ENCODE assay signal across 19 cellular contexts in the genomic region with DNA sequence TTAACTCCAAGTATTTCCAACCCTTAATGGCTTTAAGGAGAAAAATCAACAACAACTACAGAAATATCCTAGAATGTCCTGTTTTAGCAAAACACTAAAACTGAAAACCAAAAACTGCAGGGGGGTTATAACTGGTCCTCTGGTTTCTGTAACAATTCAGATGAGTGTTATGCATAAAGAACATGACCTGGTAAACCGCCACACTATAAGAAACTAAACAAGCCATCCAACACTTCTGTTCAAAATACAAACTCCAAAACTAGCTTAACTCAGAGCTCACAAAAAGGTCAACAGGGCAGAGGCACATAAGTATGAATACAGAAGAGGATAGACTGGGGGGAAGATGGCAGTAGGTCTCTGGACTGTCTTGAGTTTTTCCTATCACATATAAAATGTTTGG. TPM values are rescaled to one million over a fixed set of nuclear protein-coding genes. Genes with fewer than 3 reads are reported as not detected.
DNase-seq lines count a peak whose midpoint lies in the region; ATAC-seq, FAIRE-seq and TF ChIP-seq lines count a peak whose summit lies in the region.
"Had no signal": no experiment of that assay in that cellular context is flagged by ENCODE, and none has a peak within 500 bp of the region (broad histone marks: within the 10 kb centered on the region; RNA-seq: fewer than 3 reads in every experiment).

No MANE protein-coding gene starts in this region.

- H3K4ac ChIP-seq in H9 (ENCODE audit: low read depth, low read length) = no peak overlapping the region

- no peak for FAIRE-seq in HepG2 (lab: Jason Lieb, UNC)
- FAIRE-seq: D721Med, G401.6 had no signal

- H3K9me3 ChIP-seq in H9 (ENCODE audit: control insufficient read depth, low read depth, low read length) (no peaks in the 10 kb centered on the region), breast epithelium (no peaks in the 10 kb centered on the region), HepG2 (ENCODE audit: low read length) (no peaks in the 10 kb centered on the region)

- no peak overlapping the region for H2BK12ac ChIP-seq in H9 (ENCODE audit: insufficient read length, low read depth, low read length)

- H2BK120ac ChIP-seq in H9 (ENCODE audit: low read depth, low read length, poor library complexity, severe bottlenecking) = no peak overlapping the region

- H3T11ph ChIP-seq in H9 (ENCODE audit: low read length) = no peak overlapping the region

- H3K79me1 ChIP-seq in H9 (ENCODE audit: insufficient read depth, low read depth, low read length, poor library complexity, severe bottlenecking) = no peaks in the 10 kb centered on the region

- H3K23me2 ChIP-seq in H9 (ENCODE audit: insufficient read length, low read depth, low read length, poor library complexity, severe bottlenecking) = no peaks in the 10 kb centered on the region

- H3K23ac ChIP-seq in H9 (ENCODE audit: insufficient read length, low read depth, low read length) = no peak overlapping the region

- H4K5ac ChIP-seq in H9 (ENCODE audit: insufficient read length, low read depth, low read length) = no peak overlapping the region

- H3K36me3 Mint-ChIP-seq in H9 (ENCODE audit: insufficient read depth in 1 of 3, low read depth in 3 of 3) = no peaks in the 10 kb centered on the region
- no peaks in the 10 kb centered on the region for H3K36me3 Mint-ChIP-seq in WTC11
- no peaks in the 10 kb centered on the region for H3K36me3 Mint-ChIP-seq in nephron (ENCODE audit: low read depth)
- H3K36me3 Mint-ChIP-seq: CD8-positive, alpha-beta T cell had no signal

- H3K27ac ChIP-seq in H9 (ENCODE audit: insufficient read length, low read depth, low read length) = no peak overlapping the region
- no peak overlapping the region for H3K27ac ChIP-seq in breast epithelium
- no peak overlapping the region for H3K27ac ChIP-seq in HepG2 (ENCODE audit: extremely low read length, insufficient read depth, low read length)
- H3K27ac ChIP-seq: C4-2B had no signal

- TF ChIP-seq POLR2A in breast epithelium (IDR thresholded peaks at IDR 0.05) (no peak), HepG2 (IDR thresholded peaks at IDR 0.05; ENCODE audit: insufficient read depth in 1 of 2, low read depth in 2 of 2, low read length in 2 of 2) (no peak)

- no peak overlapping the region for H3K56ac ChIP-seq in H9 (ENCODE audit: insufficient read length, low read depth, low read length)

- H3K4me2 ChIP-seq in H9 (ENCODE audit: insufficient read depth, insufficient read length, low read length) = no peak overlapping the region
- no peak overlapping the region for H3K4me2 ChIP-seq in HepG2 (ENCODE audit: low read depth, low read length)

- H3K27ac Mint-ChIP-seq in H9 (peak overlapping the region in 2 of 3 experiments; percentile 27 to 37; a peak in 4 of 7 replicates), WTC11 (peak overlapping the region; percentile 78), nephron (peak overlapping the region; percentile 3 to 35 (median 12))
- H3K27ac Mint-ChIP-seq: B cell; CD8-positive, alpha-beta T cell had no signal

- POLR2A ChIA-PET in WTC11 (lab: Charles Lee) (no interaction called here), HepG2 (lab: Yijun Ruan, JAX) (no interaction called here)

- no peak for ATAC-seq in WTC11
- no peak for ATAC-seq in HG02642 (IDR thresholded peaks at IDR 0.05; ENCODE audit: poor library complexity, unreplicated experiment)
- ATAC-seq in HepG2 = no peak
- ATAC-seq: CD8-positive, alpha-beta T cell; HCT116 had no signal

- H4K8ac ChIP-seq in H9 (replicated peaks; ENCODE audit: insufficient read length, low read depth, low read length) = no peak overlapping the region

- H4K91ac ChIP-seq in H9 (ENCODE audit: insufficient read length, low read depth, low read length) = no peak overlapping the region

- H2BK5ac ChIP-seq in H9 (ENCODE audit: insufficient read length, low read length) = no peak overlapping the region

- H3K4me1 Mint-ChIP-seq in H9 (peaks cover 33 to 35% of the 10 kb centered on the region in 2 experiments), WTC11 (peaks cover 43% of the 10 kb centered on the region), nephron (peaks cover 68% of the 10 kb centered on the region)

- H3K9me3 Mint-ChIP-seq in H9 (no peaks in the 10 kb centered on the region), WTC11 (no peaks in the 10 kb centered on the region), nephron (no peaks in the 10 kb centered on the region)
- H3K9me3 Mint-ChIP-seq: CD8-positive, alpha-beta T cell had no signal

- intact Hi-C loops in breast epithelium (cut with DNase I; ENCODE audit: low total_unique reads) = loop anchor here (5.0 kb wide), 1 partner anchor 33 kb away; no protein-coding TSS in a partner anchor
- intact Hi-C loops in HepG2 (cut with micrococcal nuclease; ENCODE audit: unreplicated experiment) = no loop called here

- no peaks in the 10 kb centered on the region for H4K20me1 ChIP-seq in H9 (ENCODE audit: control insufficient read depth, insufficient read depth, insufficient read length)
- H4K20me1 ChIP-seq in HepG2 (ENCODE audit: insufficient read depth, low read length) = no peaks in the 10 kb centered on the region

- H3K79me2 ChIP-seq in H9 (ENCODE audit: insufficient read depth, low read length) (no peaks in the 10 kb centered on the region), HepG2 (ENCODE audit: insufficient read depth, low read length) (peaks cover 5% of the 10 kb centered on the region)

- no peak overlapping the region for H2AFZ ChIP-seq in H9 (ENCODE audit: low read length)
- no peak overlapping the region for H2AFZ ChIP-seq in HepG2 (ENCODE audit: low read length)

- no TSS peak for BruUV-seq in HepG2 (replicated peaks; lab: Mats Ljungman, UMichigan)

- H3K9ac ChIP-seq in H9 (ENCODE audit: extremely low read depth, insufficient read length, low read length) = no peak overlapping the region
- H3K9ac ChIP-seq in HepG2 (ENCODE audit: insufficient read depth, low read depth, low read length) = no peak overlapping the region

- H3K4me3 ChIP-seq in GM12865 (ENCODE audit: low read depth, low read length) (no peak overlapping the region), breast epithelium (no peak overlapping the region), HepG2 (replicated peaks in 1 of 3; ENCODE audit: insufficient read depth in 1 of 3, low read depth in 2 of 3, low read length in 3 of 3) (no peak overlapping the region)

- TF ChIP-seq EP300 in HepG2 (IDR thresholded peaks at IDR 0.05; ENCODE audit: low read depth in 2 of 2, low read length in 2 of 2) (no peak), HepG2 (CRISPR knock-in tag; IDR thresholded peaks at IDR 0.05; ENCODE audit: borderline replicate concordance) (no peak)

- WGBS in H9 (ENCODE audit: extremely low coverage, insufficient read length, low lambda C conversion rate) = no CpG with 5 or more reads among the region's 1 CpG
- 100% methylated on average over 1 of the region's 1 CpG for WGBS in HepG2 (ENCODE audit: low lambda C conversion rate)

- H3K18ac ChIP-seq in H9 (ENCODE audit: insufficient read length, low read depth, low read length) = no peak overlapping the region

- H2AK5ac ChIP-seq in H9 (ENCODE audit: insufficient read length, low read length) = no peak overlapping the region

- H3K4me1 ChIP-seq in H9 (ENCODE audit: insufficient read depth, low read length) = peaks cover 13% of the 10 kb centered on the region; the same call in 1 of the 2 replicates
- H3K4me1 ChIP-seq in breast epithelium = no peaks in the 10 kb centered on the region
- peaks cover 7% of the 10 kb centered on the region for H3K4me1 ChIP-seq in HepG2 (ENCODE audit: insufficient read depth, low read length)

- no peaks in the 10 kb centered on the region for H3K27me3 ChIP-seq in H9 (ENCODE audit: insufficient read depth, low read length)
- H3K27me3 ChIP-seq in breast epithelium = no peaks in the 10 kb centered on the region
- no peaks in the 10 kb centered on the region for H3K27me3 ChIP-seq in HepG2 (ENCODE audit: control insufficient read depth in 1 of 2, insufficient read depth in 2 of 2, low read length in 2 of 2)

- no peak overlapping the region for H3K14ac ChIP-seq in H9 (ENCODE audit: insufficient read depth, low read length)

- H3K27me3 Mint-ChIP-seq in H9 (ENCODE audit: low read depth) = no peaks in the 10 kb centered on the region; the same call in 1 of the 2 replicates
- H3K27me3 Mint-ChIP-seq in WTC11 (ENCODE audit: low read depth) = no peaks in the 10 kb centered on the region; the same call in 1 of the 2 replicates
- H3K27me3 Mint-ChIP-seq in nephron (ENCODE audit: low read depth) = no peaks in the 10 kb centered on the region
- H3K27me3 Mint-ChIP-seq: B cell had no signal

- no peak overlapping the region for H2BK15ac ChIP-seq in H9 (ENCODE audit: low read depth, low read length)

- H2BK20ac ChIP-seq in H9 (ENCODE audit: low read depth, low read length, poor library complexity, severe bottlenecking) = no peak overlapping the region

- DNase-seq in GM12865 (ENCODE audit: low read depth) (peak; percentile 59), H9 (no peak), WTC11 (ENCODE audit: low spot score) (no peak), Kasumi-1 (lab: John Stamatoyannopoulos, UW) (no peak), breast epithelium (ENCODE audit: low spot score in 2 of 2) (no peak), HepG2 (ENCODE audit: low spot score) (no peak)
- DNase-seq: ACHN; CD8-positive, alpha-beta T cell; COR-L47; DMS153; DMS79 treated with DMSO at 0.1 percent for 48 hours; EL had no signal

- TF ChIP-seq CTCF in GM12865 (IDR thresholded peaks at IDR 0.05; ENCODE audit: insufficient read depth, low read depth, low read length, missing control alignments) (no peak), H9 (conservative IDR thresholded peaks at IDR 0.05) (no peak), WTC11 (IDR thresholded peaks at IDR 0.05) (no peak), nephron (IDR thresholded peaks at IDR 0.05; ENCODE audit: unreplicated experiment in 3 of 3) (no peak), breast epithelium (IDR thresholded peaks at IDR 0.05) (no peak), HepG2 (CRISPR knock-in tag; IDR thresholded peaks at IDR 0.05) (no peak)

- CTCF ChIA-PET in WTC11 (lab: Charles Lee) = interaction anchor here (1.9 kb wide), 1 partner anchor 43 kb away, joined by 6 read pairs; no protein-coding TSS in a partner anchor
- CTCF ChIA-PET in HepG2 (lab: Yijun Ruan, JAX; ENCODE audit: low intra/inter-chr PET ratio, low total read pairs) = no interaction called here

- TF ChIP-seq RAD21 in HepG2 (CRISPR knock-in tag; IDR thresholded peaks at IDR 0.05) = no peak

- in situ Hi-C loops in HepG2 (cut with HindIII; ENCODE audit: extremely low pct_ligation_motif_present, low pct_unique_long_range_greater_than_20kb) = no loop called here

- H3K36me3 ChIP-seq in breast epithelium (no peaks in the 10 kb centered on the region), HepG2 (replicated peaks in 1 of 2; ENCODE audit: control insufficient read depth in 1 of 2, insufficient read depth in 2 of 2, low read length in 2 of 2) (no peaks in the 10 kb centered on the region)

- no peak overlapping the region for H3K4me3 Mint-ChIP-seq in H9
- no peak overlapping the region for H3K4me3 Mint-ChIP-seq in WTC11
- H3K4me3 Mint-ChIP-seq in nephron = no peak overlapping the region
- H3K4me3 Mint-ChIP-seq: B cell; CD8-positive, alpha-beta T cell had no signal

RNA-seq across cellular contexts. Expression of a gene that starts 38.0 kb away (rescaled TPM):
- total RNA-seq in H9 (2021) = 24.9 and 30.0 TPM in 2 replicates
- 26.5 to 32.2 TPM (median 31.7 TPM) in 3 replicates for total RNA-seq in WTC11 (2021)
- 10 to 100 TPM; 37.6 to 57.4 (median 49.5) TPM for total RNA-seq in breast epithelium
- total RNA-seq in HepG2 (2016; rRNA removed; fragmentation: Illumina TruSeq; extraction: Trizol) = 11.4 and 13.7 TPM in 2 replicates
- 11.3 and 14.3 TPM in 2 replicates for total RNA-seq in HepG2 (2016; cell fraction: cytosol; rRNA removed; fragmentation: Illumina TruSeq; extraction: Trizol; ENCODE audit: low read depth)
- total RNA-seq in HepG2 (2016; cell fraction: insoluble cytoplasmic fraction; rRNA removed; fragmentation: Illumina TruSeq; extraction: Trizol) = 10.5 and 12.2 TPM in 2 replicates
- total RNA-seq in HepG2 (2016; cell fraction: membrane; rRNA removed; fragmentation: Illumina TruSeq; extraction: Trizol) = 9.8 and 10.9 TPM in 2 replicates
- total RNA-seq in HepG2 (2016; cell fraction: nucleus; rRNA removed; fragmentation: Illumina TruSeq; extraction: Trizol) = 25.6 and 28.3 TPM in 2 replicates
- 8.0 and 9.0 TPM in 2 replicates for polyA plus RNA-seq in HepG2 (2011; rRNA removed)
- 2.9 and 3.0 TPM in 2 replicates for polyA plus RNA-seq in HepG2 (2011; cell fraction: cytosol; rRNA removed)
- 38.9 and 47.2 TPM in 2 replicates for polyA plus RNA-seq in HepG2 (2011; cell fraction: nucleus; rRNA removed)
- 14.6 and 17.7 TPM in 2 replicates for polyA plus RNA-seq in HepG2 (2012)
- polyA plus RNA-seq in HepG2 (2016; cell fraction: cytosol; fragmentation: Illumina TruSeq; extraction: Trizol; ENCODE audit: low read depth) = 0.88 and 1.8 TPM in 2 replicates
- polyA plus RNA-seq in HepG2 (2016; cell fraction: insoluble cytoplasmic fraction; fragmentation: Illumina TruSeq; extraction: Trizol; ENCODE audit: low read depth) = 10.1 and 11.0 TPM in 2 replicates
- 3.2 and 4.0 TPM in 2 replicates for polyA plus RNA-seq in HepG2 (2016; cell fraction: membrane; fragmentation: Illumina TruSeq; extraction: Trizol; ENCODE audit: low read depth)
- 60.5 and 66.6 TPM in 2 replicates for polyA plus RNA-seq in HepG2 (2016; cell fraction: nucleus; fragmentation: Illumina TruSeq; extraction: Trizol; ENCODE audit: insufficient read depth, low read depth)
- 23.1 and 24.7 TPM in 2 replicates for polyA minus RNA-seq in HepG2 (2011; rRNA and poly(A)+ RNA removed; ENCODE audit: low replicate concordance)
- polyA minus RNA-seq in HepG2 (2011; cell fraction: cytosol; rRNA and poly(A)+ RNA removed) = 11.1 and 16.9 TPM in 2 replicates
- 62.1 and 75.8 TPM in 2 replicates for polyA minus RNA-seq in HepG2 (2011; cell fraction: nucleus; rRNA and poly(A)+ RNA removed)

Comparison
In these comparisons a context has a peak if more than half of its experiments do, and no peak if none do; other contexts are left out.
1. H3K27ac Mint-ChIP-seq: peak in every context shown above with its lines; median percentile 78 in WTC11; 32 in H9; 12 in nephron.